8 cellular contexts compared by ENCODE assay signal in genomic region chr17:18248300-18248731, GRCh38. TPM values are rescaled to one million over a fixed set of nuclear protein-coding genes. Genes with fewer than 3 reads are reported as not detected.
DNase-seq lines count a peak whose midpoint lies in the region; ATAC-seq and TF ChIP-seq lines count a peak whose summit lies in the region.

No MANE protein-coding gene starts in this region.

- peaks cover 5% of the 10 kb centered on the region for H3K4me1 Mint-ChIP-seq in activated T-helper 17 cell treated with anti-CD3 and anti-CD28 coated beads, Interleukin-2, amount 50 U/mL, for 72 hours
- peaks cover 15% of the 10 kb centered on the region for H3K4me1 Mint-ChIP-seq in type B pancreatic cell (ENCODE audit: unreplicated experiment)

- peaks cover 3% of the 10 kb centered on the region for H3K9me1 ChIP-seq in IMR-90 (ENCODE audit: insufficient read depth, low read length)

- CTCF ChIA-PET in IMR-90 (lab: Yijun Ruan, JAX), result interaction anchor here (0.6 to 1.0 kb wide), 2 partner anchors 12 to 17 kb away, joined by 3 to 4 read pairs; no protein-coding TSS in a partner anchor

- no peaks in the 10 kb centered on the region for H3K27me3 ChIP-seq in IMR-90 (ENCODE audit: control insufficient read depth, insufficient read depth, low read length)

- no peaks in the 10 kb centered on the region for H3K27me3 Mint-ChIP-seq in activated T-helper 17 cell treated with anti-CD3 and anti-CD28 coated beads, Interleukin-2, amount 50 U/mL, for 72 hours
- no peaks in the 10 kb centered on the region for H3K27me3 Mint-ChIP-seq in type B pancreatic cell

- no peak overlapping the region for H3K4ac ChIP-seq in IMR-90 (ENCODE audit: low read depth, low read length)

- H4K91ac ChIP-seq in IMR-90 (ENCODE audit: insufficient read depth, low read depth, low read length), result no peak overlapping the region

- ATAC-seq in IMR-90 (ENCODE audit: low read depth) (peak; percentile 84), GM19035 (IDR thresholded peaks at IDR 0.05; ENCODE audit: unreplicated experiment) (no peak)
- peak; percentile 77 for ATAC-seq in activated T-helper 17 cell treated with anti-CD3 and anti-CD28 coated beads, Interleukin-2, amount 50 U/mL, for 72 hours (replicated peaks)

- BruUV-seq in IMR-90 (replicated peaks; lab: Mats Ljungman, UMichigan), result no TSS peak

- H3K9ac ChIP-seq in IMR-90 (ENCODE audit: low read depth, low read length), result no peak overlapping the region

- no peak overlapping the region for H4K8ac ChIP-seq in IMR-90 (ENCODE audit: low read depth in 2 of 2, low read length in 2 of 2)

- H3K36me3 Mint-ChIP-seq in activated T-helper 17 cell treated with anti-CD3 and anti-CD28 coated beads, Interleukin-2, amount 50 U/mL, for 72 hours (ENCODE audit: low read depth), result peaks cover 94% of the 10 kb centered on the region
- H3K36me3 Mint-ChIP-seq in type B pancreatic cell, result peaks cover 12% of the 10 kb centered on the region

- dilution Hi-C loops in IMR-90 (cut with HindIII; ENCODE audit: low sequenced_read_pairs, unreplicated experiment), result no loop called here

- H4K20me1 ChIP-seq in IMR-90 (ENCODE audit: insufficient read depth, low read length), result peaks cover 34% of the 10 kb centered on the region

- H2BK5ac ChIP-seq in IMR-90 (ENCODE audit: low read depth, low read length, poor library complexity, severe bottlenecking), result no peak overlapping the region

- no peaks in the 10 kb centered on the region for H3K9me3 Mint-ChIP-seq in activated T-helper 17 cell treated with anti-CD3 and anti-CD28 coated beads, Interleukin-2, amount 50 U/mL, for 72 hours
- H3K9me3 Mint-ChIP-seq in type B pancreatic cell, result no peaks in the 10 kb centered on the region

- no peak overlapping the region for H3K56ac ChIP-seq in IMR-90 (ENCODE audit: extremely low read depth, insufficient read depth, low read length)

- WGBS in IMR-90 (ENCODE audit: extremely low coverage in 2 of 2, insufficient read length in 1 of 2), 2 experiments, result 51% methylated on average over 3 of the region's 9 CpGs; no CpG with 5 or more reads in 1 of the 2 experiments

- TF ChIP-seq CTCF in IMR-90 (conservative IDR thresholded peaks at IDR 0.05; ENCODE audit: low read depth, low read length) (peak; percentile 66), fibroblast of pulmonary artery (IDR thresholded peaks at IDR 0.05; ENCODE audit: low read length, missing control alignments) (peak; percentile 77), type B pancreatic cell (conservative IDR thresholded peaks at IDR 0.05) (peak; percentile 82)

- no peak overlapping the region for H2BK20ac ChIP-seq in IMR-90 (ENCODE audit: low read depth, low read length)

- no peak overlapping the region for H3K4me2 ChIP-seq in IMR-90 (ENCODE audit: low read depth, low read length)

- POLR2A ChIA-PET in IMR-90 (lab: Charles Lee; ENCODE audit: unreplicated experiment), result no interaction called here

- TF ChIP-seq RAD21 in IMR-90 (IDR thresholded peaks at IDR 0.05; ENCODE audit: low read length), result peak; percentile 78

- TF ChIP-seq POLR2A in IMR-90 (IDR thresholded peaks at IDR 0.05; ENCODE audit: low read depth, low read length), result no peak

- no peaks in the 10 kb centered on the region for H3K9me3 ChIP-seq in IMR-90 (ENCODE audit: control insufficient read depth, insufficient read depth, low read length)

- no peaks in the 10 kb centered on the region for H3K4me1 ChIP-seq in IMR-90 (ENCODE audit: control insufficient read depth, insufficient read depth, low read length)

- H4K5ac ChIP-seq in IMR-90 (ENCODE audit: low read depth, low read length), result no peak overlapping the region

- H3K27ac Mint-ChIP-seq in activated T-helper 17 cell treated with anti-CD3 and anti-CD28 coated beads, Interleukin-2, amount 50 U/mL, for 72 hours, result peak overlapping the region; percentile 34
- H3K27ac Mint-ChIP-seq in type B pancreatic cell, result peak overlapping the region; percentile 89

- no peak overlapping the region for H2AK9ac ChIP-seq in IMR-90 (replicated peaks; ENCODE audit: low read depth, low read length, poor library complexity)

- peaks cover 84% of the 10 kb centered on the region for H3K36me3 ChIP-seq in IMR-90 (ENCODE audit: control insufficient read depth, insufficient read depth, low read length)

- H2AK5ac ChIP-seq in IMR-90 (ENCODE audit: low read depth, low read length), result no peak overlapping the region

- intact Hi-C loops in IMR-90 (cut with micrococcal nuclease), result no loop called here

- H3K4me3 ChIP-seq in IMR-90 (ENCODE audit: insufficient read depth, low read depth, low read length) (no peak overlapping the region), fibroblast of pulmonary artery (replicated peaks; ENCODE audit: low read depth, low read length) (no peak overlapping the region)

- H2AFZ ChIP-seq in IMR-90 (replicated peaks; ENCODE audit: low read length, poor library complexity), result no peak overlapping the region

- H2BK120ac ChIP-seq in IMR-90 (ENCODE audit: low read depth, low read length), result no peak overlapping the region

- in situ Hi-C loops in IMR-90 (cut with MboI; ENCODE audit: low sequenced_read_pairs), result no loop called here

- H3K14ac ChIP-seq in IMR-90 (replicated peaks; ENCODE audit: low read depth, low read length), result no peak overlapping the region

- H3K27ac ChIP-seq in IMR-90 (ENCODE audit: insufficient read depth, low read length), result no peak overlapping the region

- no peak overlapping the region for H2BK15ac ChIP-seq in IMR-90 (ENCODE audit: low read depth, low read length)

- H3K23ac ChIP-seq in IMR-90 (ENCODE audit: low read depth, low read length), result no peak overlapping the region

- peaks cover 3 to 30% of the 10 kb centered on the region in 2 experiments; a peak in 2 of 4 replicates for H3K79me1 ChIP-seq in IMR-90 (ENCODE audit: low read depth in 1 of 2, low read length in 2 of 2)

- peak; percentile 76 for DNase-seq in D341Med (ENCODE audit: low spot score)
- peak; percentile 71 for DNase-seq in IMR-90
- peak; percentile 74 for DNase-seq in RKO (ENCODE audit: low spot score)
- peak; percentile 81 for DNase-seq in fibroblast of pulmonary artery (ENCODE audit: low read depth)
- DNase-seq in occipital lobe (lab: John Stamatoyannopoulos, UW), result peak; percentile 34
- DNase-seq in type B pancreatic cell (ENCODE audit: extremely low spot score, unreplicated experiment), result no peak

- no peak overlapping the region for H3K18ac ChIP-seq in IMR-90 (ENCODE audit: low read depth, low read length)

- no peak overlapping the region for H3K4me3 Mint-ChIP-seq in activated T-helper 17 cell treated with anti-CD3 and anti-CD28 coated beads, Interleukin-2, amount 50 U/mL, for 72 hours
- H3K4me3 Mint-ChIP-seq in type B pancreatic cell, result peak overlapping the region; percentile 64

TF ChIP-seq in IMR-90, 13 proteins besides CTCF, POLR2A, EP300 and RAD21:
- TF ChIP-seq SMC3 (IDR thresholded peaks at IDR 0.05; ENCODE audit: low read depth, low read length), result peak; percentile 60
- TF ChIP-seq ELK1 (IDR thresholded peaks at IDR 0.05; ENCODE audit: borderline replicate concordance, low read depth, low read length), result no peak

RNA-seq across cellular contexts. Expression of gene FLII, which starts 10.2 kb away (rescaled TPM):
- total RNA-seq in IMR-90 (2012; rRNA removed) (258 and 263 TPM in 2 replicates), occipital lobe (49.6 TPM), type B pancreatic cell (ENCODE audit: low replicate concordance) (248 and 320 TPM in 2 replicates)
- polyA plus RNA-seq in IMR-90 (2012; rRNA removed), result 290 and 321 TPM in 2 replicates
- 217 and 243 TPM in 2 replicates for polyA plus RNA-seq in IMR-90 (2012; cell fraction: cytosol; rRNA removed)
- polyA plus RNA-seq in IMR-90 (2012; cell fraction: nucleus; rRNA removed; ENCODE audit: low replicate concordance), result 740 and 1,400 TPM in 2 replicates
- 100 to 1,000 TPM; 247 to 307 TPM for total RNA-seq in activated T-helper 17 cell treated with anti-CD3 and anti-CD28 coated beads, Interleukin-2, amount 50 U/mL, for 72 hours

RNA-seq across cellular contexts. Expression of gene MIEF2, which starts 12.1 kb away (rescaled TPM):
- total RNA-seq in IMR-90 (2012; rRNA removed) (9.1 and 12.2 TPM in 2 replicates), occipital lobe (29.2 TPM), type B pancreatic cell (ENCODE audit: low replicate concordance) (17.9 and 31.2 TPM in 2 replicates)
- 20.7 and 26.6 TPM in 2 replicates for polyA plus RNA-seq in IMR-90 (2012; rRNA removed)
- polyA plus RNA-seq in IMR-90 (2012; cell fraction: cytosol; rRNA removed), result 17.9 and 19.8 TPM in 2 replicates
- 32.6 and 84.0 TPM in 2 replicates for polyA plus RNA-seq in IMR-90 (2012; cell fraction: nucleus; rRNA removed; ENCODE audit: low replicate concordance)
- total RNA-seq in activated T-helper 17 cell treated with anti-CD3 and anti-CD28 coated beads, Interleukin-2, amount 50 U/mL, for 72 hours, result 10 to 100 TPM in 1 of 2 donors, 1 to 10 TPM in 1; 5.0 to 15.2 TPM

RNA-seq across cellular contexts. Expression of gene LLGL1, which starts 22.9 kb away (rescaled TPM):
- total RNA-seq in IMR-90 (2012; rRNA removed) (34.2 and 40.1 TPM in 2 replicates), occipital lobe (34.0 TPM), type B pancreatic cell (ENCODE audit: low replicate concordance) (35.1 and 61.2 TPM in 2 replicates)
- polyA plus RNA-seq in IMR-90 (2012; rRNA removed), result 52.9 and 57.9 TPM in 2 replicates
- 29.8 and 72.4 TPM in 2 replicates for polyA plus RNA-seq in IMR-90 (2012; cell fraction: cytosol; rRNA removed)
- polyA plus RNA-seq in IMR-90 (2012; cell fraction: nucleus; rRNA removed; ENCODE audit: low replicate concordance), result 53.9 and 145 TPM in 2 replicates
- total RNA-seq in activated T-helper 17 cell treated with anti-CD3 and anti-CD28 coated beads, Interleukin-2, amount 50 U/mL, for 72 hours, result 10 to 100 TPM; 19.5 to 22.3 TPM
